Comparison of ENCODE assay signal across 8 cellular contexts in genomic region chr5:80408976-80409926, GRCh38. TPM values are rescaled to one million over a fixed set of nuclear protein-coding genes. Genes with fewer than 3 reads are reported as not detected.
DNase-seq lines count a peak whose midpoint lies in the region; ATAC-seq, FAIRE-seq and TF ChIP-seq lines count a peak whose summit lies in the region.

No MANE protein-coding gene starts in this region.

- H3K4me1 ChIP-seq in SJCRH30: peaks cover 14% of the 10 kb centered on the region
- no peaks in the 10 kb centered on the region for H3K4me1 ChIP-seq in small intestine (ENCODE audit: control insufficient read depth in 2 of 2, insufficient read depth in 1 of 2, low read depth in 1 of 2, low read length in 1 of 2)

- no peaks in the 10 kb centered on the region for H3K27me3 ChIP-seq in SJCRH30
- H3K27me3 ChIP-seq in small intestine (ENCODE audit: control insufficient read depth in 2 of 2, insufficient read depth in 2 of 2, low read length in 2 of 2): no peaks in the 10 kb centered on the region

- H3K9me3 ChIP-seq in SJCRH30 (replicated peaks) (no peaks in the 10 kb centered on the region), small intestine (ENCODE audit: control insufficient read depth, low read depth) (no peaks in the 10 kb centered on the region)

- 34 to 57% (median 47%) methylated on average over 10 of the region's 10 CpGs for WGBS in small intestine, 3 donors

- H3K36me3 ChIP-seq in SJCRH30 (peaks cover 12% of the 10 kb centered on the region), small intestine (ENCODE audit: control insufficient read depth in 2 of 2, insufficient read depth in 2 of 2, low read length in 2 of 2) (peaks cover 0 to 2% of the 10 kb centered on the region in 2 donors)

- TF ChIP-seq CTCF in GM12864 (IDR thresholded peaks at IDR 0.05; ENCODE audit: low read depth, low read length, missing control alignments): no peak
- TF ChIP-seq CTCF in fibroblast of pulmonary artery (IDR thresholded peaks at IDR 0.05; ENCODE audit: low read length, missing control alignments): no peak
- no peak for TF ChIP-seq CTCF in retinal pigment epithelial cell (conservative IDR thresholded peaks at IDR 0.05; ENCODE audit: low read depth, low read length)

- ATAC-seq in HG03439 (IDR thresholded peaks at IDR 0.05; ENCODE audit: unreplicated experiment): no peak
- ATAC-seq in GM21360 (IDR thresholded peaks at IDR 0.05; ENCODE audit: unreplicated experiment): no peak

- no peak for DNase-seq in GM12864 (ENCODE audit: low read depth)
- peak; percentile 11 to 54 for DNase-seq in SJCRH30
- peak; percentile 26 for DNase-seq in fibroblast of pulmonary artery (ENCODE audit: low read depth)
- no peak for DNase-seq in retinal pigment epithelial cell (ENCODE audit: low read depth)
- no peak for DNase-seq in NCI-H1105 (lab: John Stamatoyannopoulos, UW)
- no peak for DNase-seq in small intestine

- peak overlapping the region; percentile 94 for H3K27ac ChIP-seq in SJCRH30
- H3K27ac ChIP-seq in small intestine (ENCODE audit: low read depth in 1 of 2, low read length in 1 of 2): no peak overlapping the region

- no peak for FAIRE-seq in small intestine (lab: Jason Lieb, UNC)

- H3K4me3 ChIP-seq in GM12864 (ENCODE audit: low read depth, low read length) (peak overlapping the region; percentile 81; the same call in 1 of the 2 replicates), SJCRH30 (peak overlapping the region; percentile 95), fibroblast of pulmonary artery (replicated peaks; ENCODE audit: low read depth, low read length) (peak overlapping the region; percentile 88), retinal pigment epithelial cell (ENCODE audit: low read length) (peak overlapping the region; percentile 89), small intestine (ENCODE audit: low read depth in 1 of 2, low read length in 2 of 2) (no peak overlapping the region)

RNA-seq across cellular contexts. Expression of gene ZFYVE16, which starts 1.4 kb away (rescaled TPM):
- 56.6 and 67.8 TPM in 2 replicates for total RNA-seq in SJCRH30 (2014; rRNA removed; shearing (Covaris generic))
- polyA plus RNA-seq in small intestine: 1 to 10 TPM; 6.2 to 7.8 (median 7.0) TPM

Comparison
In these comparisons a context has a peak if more than half of its experiments do, and no peak if none do; other contexts are left out.
1. DNase-seq: peak in SJCRH30 (2 of 2) and fibroblast of pulmonary artery (single experiment); none in GM12864 (single experiment), retinal pigment epithelial cell (single experiment), NCI-H1105 (single experiment) and small intestine (single experiment).
2. H3K4me3 ChIP-seq: peak in GM12864 (single experiment), SJCRH30 (single experiment), fibroblast of pulmonary artery (single experiment) and retinal pigment epithelial cell (single experiment); none in small intestine (0 of 2).